Comparison of ENCODE assay signal across 12 cellular contexts in genomic region chr3:158102660-158103085, GRCh38. TPM values are rescaled to one million over a fixed set of nuclear protein-coding genes. Genes with fewer than 3 reads are reported as not detected.
A peak's percentile ranks its signal among the peaks of the same experiment; 100 is the strongest.
DNase-seq lines count a peak whose midpoint lies in the region; ATAC-seq lines count a peak whose summit lies in the region.
"Had no signal": no experiment of that assay in that cellular context is flagged by ENCODE, and none has a peak within 500 bp of the region (broad histone marks: within the 10 kb centered on the region; RNA-seq: fewer than 3 reads in every experiment).

No MANE protein-coding gene starts in this region.

- H3K9ac ChIP-seq in iPS-15b (ENCODE audit: low read depth, low read length): no peak overlapping the region

- peaks cover 74% of the 10 kb centered on the region for H3K27me3 Mint-ChIP-seq in activated naive CD4-positive, alpha-beta T cell treated with anti-CD3 and anti-CD28 coated beads, Interleukin-2, amount 50 U/mL, for 24 hours
- H3K27me3 Mint-ChIP-seq in activated T-cell treated with anti-CD3 and anti-CD28 coated beads, Interleukin-2, amount 50 U/mL, for 72 hours (ENCODE audit: low read depth): peaks cover 96% of the 10 kb centered on the region
- H3K27me3 Mint-ChIP-seq in stimulated activated naive B cell treated with anti-CD40 and anti-IgM and Interleukin-4, amounts not matched to agents 10 μg/mL and 1 μg/mL and 100 μg/mL, for 72 hours: peaks cover 63 to 71% of the 10 kb centered on the region in 2 donors

- no peak for ATAC-seq in activated T-cell treated with anti-CD3 and anti-CD28 coated beads, Interleukin-2, amount 50 U/mL, for 72 hours (replicated peaks in 1 of 2)
- no peak for ATAC-seq in stimulated activated naive B cell treated with anti-CD40 and anti-IgM and Interleukin-4, amounts not matched to agents 10 μg/mL and 1 μg/mL and 100 μg/mL, for 72 hours (replicated peaks)
- no peak for ATAC-seq in GM18873 (IDR thresholded peaks at IDR 0.05; ENCODE audit: low FRiP score, unreplicated experiment)
- ATAC-seq in HG02763 (IDR thresholded peaks at IDR 0.05; ENCODE audit: unreplicated experiment): no peak
- ATAC-seq: K562 had no signal

- H3K4me1 ChIP-seq in iPS-15b (ENCODE audit: control insufficient read depth, insufficient read depth, low read length): peaks cover 7% of the 10 kb centered on the region

- peaks cover 94% of the 10 kb centered on the region for H3K27me3 ChIP-seq in iPS-15b (ENCODE audit: control insufficient read depth, insufficient read depth, low read length)

- H3K36me3 Mint-ChIP-seq in activated naive CD4-positive, alpha-beta T cell treated with anti-CD3 and anti-CD28 coated beads, Interleukin-2, amount 50 U/mL, for 24 hours: peaks cover 3% of the 10 kb centered on the region
- peaks cover 2 to 4% of the 10 kb centered on the region in 2 donors for H3K36me3 Mint-ChIP-seq in activated T-cell treated with anti-CD3 and anti-CD28 coated beads, Interleukin-2, amount 50 U/mL, for 72 hours (ENCODE audit: insufficient read depth in 2 of 2)
- H3K36me3 Mint-ChIP-seq in stimulated activated naive B cell treated with anti-CD40 and anti-IgM and Interleukin-4, amounts not matched to agents 10 μg/mL and 1 μg/mL and 100 μg/mL, for 72 hours: peaks cover 3 to 12% of the 10 kb centered on the region in 2 donors

- peaks cover 45% of the 10 kb centered on the region for H3K4me1 Mint-ChIP-seq in activated naive CD4-positive, alpha-beta T cell treated with anti-CD3 and anti-CD28 coated beads, Interleukin-2, amount 50 U/mL, for 24 hours
- H3K4me1 Mint-ChIP-seq in activated T-cell treated with anti-CD3 and anti-CD28 coated beads, Interleukin-2, amount 50 U/mL, for 72 hours (ENCODE audit: low read depth): peaks cover 54% of the 10 kb centered on the region
- peaks cover 32 to 54% of the 10 kb centered on the region in 2 donors for H3K4me1 Mint-ChIP-seq in stimulated activated naive B cell treated with anti-CD40 and anti-IgM and Interleukin-4, amounts not matched to agents 10 μg/mL and 1 μg/mL and 100 μg/mL, for 72 hours

- no peaks in the 10 kb centered on the region for H3K36me3 ChIP-seq in iPS-15b (ENCODE audit: control insufficient read depth, insufficient read depth, low read length)
- H3K36me3 ChIP-seq: thyroid gland had no signal

- H3K27ac Mint-ChIP-seq in activated naive CD4-positive, alpha-beta T cell treated with anti-CD3 and anti-CD28 coated beads, Interleukin-2, amount 50 U/mL, for 24 hours: no peak overlapping the region
- no peak overlapping the region for H3K27ac Mint-ChIP-seq in activated T-cell treated with anti-CD3 and anti-CD28 coated beads, Interleukin-2, amount 50 U/mL, for 72 hours
- H3K27ac Mint-ChIP-seq in stimulated activated naive B cell treated with anti-CD40 and anti-IgM and Interleukin-4, amounts not matched to agents 10 μg/mL and 1 μg/mL and 100 μg/mL, for 72 hours: peak overlapping the region; percentile 96

- peaks cover 5% of the 10 kb centered on the region for H3K9me3 Mint-ChIP-seq in activated naive CD4-positive, alpha-beta T cell treated with anti-CD3 and anti-CD28 coated beads, Interleukin-2, amount 50 U/mL, for 24 hours
- H3K9me3 Mint-ChIP-seq in activated T-cell treated with anti-CD3 and anti-CD28 coated beads, Interleukin-2, amount 50 U/mL, for 72 hours: no peaks in the 10 kb centered on the region
- H3K9me3 Mint-ChIP-seq in stimulated activated naive B cell treated with anti-CD40 and anti-IgM and Interleukin-4, amounts not matched to agents 10 μg/mL and 1 μg/mL and 100 μg/mL, for 72 hours: peaks cover 3 to 4% of the 10 kb centered on the region in 2 donors

- H3K9me3 ChIP-seq in iPS-15b (ENCODE audit: control insufficient read depth, insufficient read depth, low read length): no peaks in the 10 kb centered on the region
- H3K9me3 ChIP-seq: thyroid gland had no signal

- no peak for DNase-seq in activated naive CD4-positive, alpha-beta T cell treated with anti-CD3 and anti-CD28 coated beads, Interleukin-2, amount 50 U/mL, for 16 hours
- no peak for DNase-seq in activated T-cell treated with anti-CD3 and anti-CD28 coated beads, Interleukin-2, amount 50 U/mL, for 72 hours
- DNase-seq in stimulated activated naive B cell treated with anti-CD40 and anti-IgM and Interleukin-4, amounts not matched to agents 10 μg/mL and 1 μg/mL and 100 μg/mL, for 72 hours: no peak
- no peak for DNase-seq in dermis blood vessel endothelial cell
- DNase-seq: AML-193 had no signal

- peak overlapping the region; percentile 60 for H3K4me3 ChIP-seq in iPS-15b (ENCODE audit: low read depth, low read length)
- H3K4me3 ChIP-seq: K562 had no signal

- peak overlapping the region; percentile 59 for H3K4me3 Mint-ChIP-seq in activated naive CD4-positive, alpha-beta T cell treated with anti-CD3 and anti-CD28 coated beads, Interleukin-2, amount 50 U/mL, for 24 hours
- H3K4me3 Mint-ChIP-seq in activated T-cell treated with anti-CD3 and anti-CD28 coated beads, Interleukin-2, amount 50 U/mL, for 72 hours: peak overlapping the region; percentile 92
- peak overlapping the region; percentile 45 to 80 for H3K4me3 Mint-ChIP-seq in stimulated activated naive B cell treated with anti-CD40 and anti-IgM and Interleukin-4, amounts not matched to agents 10 μg/mL and 1 μg/mL and 100 μg/mL, for 72 hours

RNA-seq across cellular contexts. Expression of gene SHOX2, which starts 3.5 kb away (rescaled TPM):
- total RNA-seq in activated T-cell treated with anti-CD3 and anti-CD28 coated beads, Interleukin-2, amount 50 U/mL, for 72 hours: under 1 TPM in 1 of 2 donors, not detected in 1; 0.14 TPM
- not detected in 2 replicates for total RNA-seq in dermis blood vessel endothelial cell
- total RNA-seq: fibroblast of villous mesenchyme had no signal

RNA-seq across cellular contexts. Expression of gene RSRC1, which starts 7.2 kb away (rescaled TPM):
- 10 to 100 TPM; 35.6 to 45.8 TPM for total RNA-seq in activated T-cell treated with anti-CD3 and anti-CD28 coated beads, Interleukin-2, amount 50 U/mL, for 72 hours
- 35.7 and 47.4 TPM in 2 replicates for total RNA-seq in dermis blood vessel endothelial cell
